Comparison of ENCODE assay signal across 32 cellular contexts in genomic region chr2:161049571-161049970, GRCh38.
"Had no signal": no experiment of that assay in that cellular context is flagged by ENCODE, and none has a peak within 500 bp of the region (broad histone marks: within the 10 kb centered on the region; RNA-seq: fewer than 3 reads in every experiment).

No MANE protein-coding gene starts in this region.

- H3K79me2 ChIP-seq: parathyroid adenoma had no signal

- H3K4me3 ChIP-seq: adrenal gland, ascending aorta, heart left ventricle, neural progenitor cell, psoas muscle, spleen, suprapubic skin, tibial artery, upper lobe of right lung had no signal

- H3K36me3 ChIP-seq: adrenal gland, ascending aorta, brain microvascular endothelial cell, heart left ventricle, neural progenitor cell, spleen, suprapubic skin, tibial artery, upper lobe of right lung had no signal

- H3K27me3 ChIP-seq: adrenal gland, ascending aorta, brain microvascular endothelial cell, neural progenitor cell, spleen, suprapubic skin had no signal

- H3K4me1 Mint-ChIP-seq: immature natural killer cell; naive thymus-derived CD8-positive, alpha-beta T cell; neural progenitor cell had no signal

- ATAC-seq: activated T-cell treated with anti-CD3 and anti-CD28 coated beads, Interleukin-2, amount 50 U/mL, for 72 hours; esophagus mucosa; foreskin keratinocyte; heart left ventricle; left colon; naive thymus-derived CD8-positive, alpha-beta T cell; psoas muscle; right cardiac atrium; T-helper 17 cell; upper lobe of right lung had no signal

- H3K36me3 Mint-ChIP-seq: activated naive CD8-positive, alpha-beta T cell; immature natural killer cell; neural progenitor cell had no signal

- H3K9me3 Mint-ChIP-seq: activated T-cell treated with anti-CD3 and anti-CD28 coated beads, Interleukin-2, amount 50 U/mL, for 72 hours; naive thymus-derived CD8-positive, alpha-beta T cell; neural progenitor cell had no signal

- H3K4me1 ChIP-seq: adrenal gland, ascending aorta, foreskin keratinocyte, heart left ventricle, neural progenitor cell, parathyroid adenoma, spleen, upper lobe of right lung had no signal

- H3K4me3 Mint-ChIP-seq: activated naive CD8-positive, alpha-beta T cell; activated T-cell treated with anti-CD3 and anti-CD28 coated beads, Interleukin-2, amount 50 U/mL, for 72 hours; immature natural killer cell; naive thymus-derived CD8-positive, alpha-beta T cell; neural progenitor cell; T-helper 17 cell had no signal

- H3K4me2 ChIP-seq: neural progenitor cell had no signal

- DNase-seq: activated CD4-positive, alpha-beta T cell treated with anti-CD3 and anti-CD28 coated beads for 4 hours; activated CD4-positive, alpha-beta T cell treated with anti-CD3 and anti-CD28 coated beads, Interleukin-2, amount 50 U/mL, for 4 hours; activated CD4-positive, CD25-positive, alpha-beta regulatory T cell; activated naive CD4-positive, alpha-beta T cell; activated T-cell treated with anti-CD3 and anti-CD28 coated beads for 4 hours; activated T-cell treated with anti-CD3 and anti-CD28 coated beads, Interleukin-2, amount 50 U/mL, for 72 hours; adrenal gland; brain microvascular endothelial cell; caudate nucleus; cortex of kidney; foreskin keratinocyte; heart left ventricle; hypothalamus; immature natural killer cell; kidney; left colon; mammary epithelial cell; naive thymus-derived CD8-positive, alpha-beta T cell; occipital lobe; psoas muscle; right cardiac atrium; spleen; stimulated activated naive CD4-positive, alpha-beta T cell; T-helper 17 cell; tibial artery; upper lobe of right lung had no signal

- H3K27ac ChIP-seq: adrenal gland, ascending aorta, brain microvascular endothelial cell, foreskin keratinocyte, heart left ventricle, neural progenitor cell, parathyroid adenoma, psoas muscle, spleen, suprapubic skin, tibial artery, upper lobe of right lung had no signal

- H3K27ac Mint-ChIP-seq: activated naive CD8-positive, alpha-beta T cell; activated T-cell treated with anti-CD3 and anti-CD28 coated beads, Interleukin-2, amount 50 U/mL, for 72 hours; immature natural killer cell; naive thymus-derived CD8-positive, alpha-beta T cell; neural progenitor cell; T-helper 17 cell had no signal

- H2AFZ ChIP-seq: neural progenitor cell, parathyroid adenoma had no signal
